In the genomic region with DNA sequence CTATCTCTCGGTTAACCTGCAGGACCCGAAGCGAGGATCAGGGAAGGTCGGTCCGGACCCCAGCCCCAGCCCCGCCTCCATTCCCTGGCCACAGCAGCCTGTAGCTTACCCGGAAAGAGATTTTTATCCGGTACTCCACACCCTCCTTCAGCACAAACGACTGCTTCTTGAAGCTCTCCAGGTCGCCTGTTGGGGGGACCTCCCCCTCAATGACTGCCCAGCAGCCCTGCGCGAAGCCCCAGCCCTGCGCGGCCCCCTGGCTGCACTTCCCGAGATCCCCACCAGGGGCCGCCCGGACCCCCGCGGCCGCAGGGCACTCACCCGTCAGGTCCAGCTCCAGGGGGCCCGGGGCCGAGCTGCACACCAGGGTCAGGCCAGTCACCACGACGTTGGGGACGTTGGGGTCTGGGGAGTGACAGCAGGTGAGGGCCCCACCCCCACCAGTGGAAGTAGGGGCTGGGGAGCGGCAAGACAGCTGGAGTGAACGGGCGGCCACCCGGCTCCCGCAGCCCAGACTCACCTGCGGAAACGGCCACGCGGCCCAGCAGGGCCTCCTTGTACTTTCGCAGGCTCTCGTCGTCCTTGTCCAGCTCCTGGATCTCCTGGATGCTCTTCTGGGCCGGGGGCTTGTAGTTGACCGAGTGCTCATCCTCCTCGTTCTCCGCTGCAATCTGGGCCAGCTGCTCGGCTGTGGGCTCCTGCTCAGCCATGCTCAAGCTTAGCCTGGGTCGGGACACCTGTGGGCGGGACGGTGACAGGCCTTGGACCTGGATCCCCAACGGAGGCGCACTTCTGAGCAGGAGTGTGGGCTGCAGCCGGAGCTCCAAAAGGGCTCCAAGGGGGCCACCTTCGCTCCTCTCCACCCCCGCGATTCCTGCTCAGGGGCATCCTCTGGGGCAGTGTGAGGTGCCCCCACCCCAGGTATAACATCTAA, we compare ENCODE assay signal across 8 cellular contexts. TPM values are rescaled to one million over a fixed set of nuclear protein-coding genes. Genes with fewer than 3 reads are reported as not detected.
DNase-seq lines count a peak whose midpoint lies in the region; ATAC-seq and TF ChIP-seq lines count a peak whose summit lies in the region.

No MANE protein-coding gene starts in this region.

- H3K27ac ChIP-seq in SJCRH30 (no peak overlapping the region), right lobe of liver (peak overlapping the region; percentile 82 to 99 (median 93))

- H3K27me3 Mint-ChIP-seq in central memory CD8-positive, alpha-beta T cell = no peaks in the 10 kb centered on the region

- TF ChIP-seq POLR2A in right lobe of liver (IDR thresholded peaks at IDR 0.05) = peak; percentile 13

- H3K4me3 ChIP-seq in SJCRH30 (peak overlapping the region; percentile 83), right lobe of liver (peak overlapping the region; percentile 86 to 99 (median 86))

- H3K36me3 Mint-ChIP-seq in central memory CD8-positive, alpha-beta T cell (ENCODE audit: insufficient read depth) = peaks cover 63% of the 10 kb centered on the region

- H3K4me1 ChIP-seq in SJCRH30 (peaks cover 7% of the 10 kb centered on the region), right lobe of liver (peaks cover 0 to 59% (median 29%) of the 10 kb centered on the region in 4 donors)

- DNase-seq in DMS 273 (lab: John Stamatoyannopoulos, UW; ENCODE audit: unreplicated experiment) = peak; percentile 62
- no peak for DNase-seq in DMS 273 treated with DMSO at 0.1 percent for 48 hours (lab: John Stamatoyannopoulos, UW)
- DNase-seq in SJCRH30 = peak; percentile 43 to 54
- no peak for DNase-seq in central memory CD8-positive, alpha-beta T cell (ENCODE audit: low spot score in 2 of 2)
- peak; percentile 67 to 75 (median 70) for DNase-seq in right lobe of liver
- peak; percentile 78 for DNase-seq in stimulated activated naive CD8-positive, alpha-beta T cell treated with anti-CD3 and anti-CD28 coated beads, Interleukin-15, Interleukin-2, amounts not matched to agents 100 U/mL and 50 U/mL, for 24 hours
- no peak for DNase-seq in HK-2 (ENCODE audit: unreplicated experiment)
- no peak for DNase-seq in H4 (ENCODE audit: low spot score)

- peak; percentile 63 to 87 (median 85) for TF ChIP-seq CTCF in right lobe of liver (IDR thresholded peaks at IDR 0.05)

- peaks cover 22% of the 10 kb centered on the region for H3K36me3 ChIP-seq in SJCRH30
- H3K36me3 ChIP-seq in right lobe of liver = peaks cover 0 to 16% (median 8%) of the 10 kb centered on the region in 4 donors

- H3K27me3 ChIP-seq in SJCRH30 (no peaks in the 10 kb centered on the region), right lobe of liver (no peaks in the 10 kb centered on the region)

- H3K4me1 Mint-ChIP-seq in central memory CD8-positive, alpha-beta T cell = peaks cover 24% of the 10 kb centered on the region

- H3K9me3 Mint-ChIP-seq in central memory CD8-positive, alpha-beta T cell = no peaks in the 10 kb centered on the region

- H3K4me3 Mint-ChIP-seq in central memory CD8-positive, alpha-beta T cell = peak overlapping the region; percentile 83

- 31% methylated on average over 6 of the region's 52 CpGs for WGBS in right lobe of liver (ENCODE audit: insufficient coverage, low coverage, low lambda C conversion rate, missing lambda C conversion rate)

- intact Hi-C loops in right lobe of liver (cut with DNase I) = no loop called here

- no peak for ATAC-seq in central memory CD8-positive, alpha-beta T cell (replicated peaks; ENCODE audit: extremely low read depth, poor library complexity, severe bottlenecking)
- ATAC-seq in right lobe of liver = peak in 2 of 4 donors; percentile 3 to 7
- ATAC-seq in stimulated activated naive CD8-positive, alpha-beta T cell treated with anti-CD3 and anti-CD28 coated beads, Interleukin-15, Interleukin-2, amounts not matched to agents 100 U/mL and 50 U/mL, for 24 hours = peak; percentile 15

- H3K9me3 ChIP-seq in SJCRH30 (replicated peaks) = no peaks in the 10 kb centered on the region
- H3K9me3 ChIP-seq in right lobe of liver = no peaks in the 10 kb centered on the region

- peak overlapping the region; percentile 92 for H3K27ac Mint-ChIP-seq in central memory CD8-positive, alpha-beta T cell (ENCODE audit: low read depth)

RNA-seq across cellular contexts. Expression of a gene that starts 1.6 kb away (rescaled TPM):
- total RNA-seq in SJCRH30 (2014; rRNA removed; shearing (Covaris generic)) = 201 and 216 TPM in 2 replicates
- 100 to 1,000 TPM in 5 of 6 experiments, 10 to 100 TPM in 1; 92.4 to 162 (median 137) TPM for total RNA-seq in right lobe of liver
- 78.2 and 78.9 TPM in 2 replicates for total RNA-seq in H4 (2014; rRNA removed; shearing (Covaris generic))

RNA-seq across cellular contexts. Expression of a gene that starts 9.2 kb away (rescaled TPM):
- 558 and 620 TPM in 2 replicates for total RNA-seq in SJCRH30 (2014; rRNA removed; shearing (Covaris generic))
- 1,000 to 10,000 TPM in 5 of 6 experiments, 100 to 1,000 TPM in 1; 856 to 5,039 (median 1,455) TPM for total RNA-seq in right lobe of liver
- 921 and 1,439 TPM in 2 replicates for total RNA-seq in H4 (2014; rRNA removed; shearing (Covaris generic))

RNA-seq across cellular contexts. Expression of a gene that starts 21.9 kb away (rescaled TPM):
- 512 and 516 TPM in 2 replicates for total RNA-seq in SJCRH30 (2014; rRNA removed; shearing (Covaris generic))
- 10 to 100 TPM; 11.6 to 20.3 (median 18.8) TPM for total RNA-seq in right lobe of liver
- 149 and 166 TPM in 2 replicates for total RNA-seq in H4 (2014; rRNA removed; shearing (Covaris generic))

RNA-seq across cellular contexts. Expression of a gene that starts 22.0 kb away (rescaled TPM):
- 266 and 312 TPM in 2 replicates for total RNA-seq in SJCRH30 (2014; rRNA removed; shearing (Covaris generic))
- total RNA-seq in right lobe of liver = 100 to 1,000 TPM in 1 of 6 experiments, 10 to 100 TPM in 5; 54.3 to 101 (median 73.3) TPM
- 189 and 222 TPM in 2 replicates for total RNA-seq in H4 (2014; rRNA removed; shearing (Covaris generic))

RNA-seq across cellular contexts. Expression of a gene that starts 32.5 kb away (rescaled TPM):
- 3.8 and 4.9 TPM in 2 replicates for total RNA-seq in SJCRH30 (2014; rRNA removed; shearing (Covaris generic))
- total RNA-seq in right lobe of liver = 1 to 10 TPM in 2 of 6 experiments, under 1 TPM in 2, not detected in 2; 0.12 to 1.5 (median 0.87) TPM
- total RNA-seq in H4 (2014; rRNA removed; shearing (Covaris generic)) = 0.04 TPM in 1 of 2 replicates, not detected in the other

Comparison
In these comparisons a context has a peak if more than half of its experiments do, and no peak if none do; other contexts are left out.
1. DNase-seq: peak in DMS 273 (single experiment), SJCRH30 (2 of 2), right lobe of liver (3 of 3) and stimulated activated naive CD8-positive, alpha-beta T cell treated with anti-CD3 and anti-CD28 coated beads, Interleukin-15, Interleukin-2, amounts not matched to agents 100 U/mL and 50 U/mL, for 24 hours (single experiment); none in DMS 273 treated with DMSO at 0.1 percent for 48 hours (single experiment), central memory CD8-positive, alpha-beta T cell (0 of 2), HK-2 (single experiment) and H4 (single experiment).